In the genomic region with DNA sequence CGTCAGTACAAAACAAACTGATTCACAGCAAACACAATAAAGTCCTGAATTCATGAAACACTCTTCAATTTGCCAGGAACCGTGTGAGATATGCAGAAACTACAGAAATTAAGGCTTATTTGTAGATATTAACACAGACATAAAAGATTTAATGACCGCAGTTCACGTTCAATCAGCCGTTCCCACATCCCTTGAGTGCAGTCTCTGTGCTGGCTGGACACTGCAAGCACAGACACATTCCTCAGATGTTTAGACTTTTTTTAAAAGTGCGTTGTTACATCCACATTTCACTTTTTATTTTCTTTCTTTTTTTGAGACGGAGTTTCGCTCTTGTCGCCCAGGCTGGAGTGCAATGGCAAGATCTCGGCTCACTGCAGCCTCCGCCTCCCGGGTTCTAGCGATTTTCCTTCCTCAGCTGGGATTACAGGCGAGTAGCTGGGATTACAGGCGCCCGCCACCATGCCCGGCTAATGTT, we compare ENCODE assay signal across 8 cellular contexts. TPM values are rescaled to one million over a fixed set of nuclear protein-coding genes. Genes with fewer than 3 reads are reported as not detected.
DNase-seq lines count a peak whose midpoint lies in the region; ATAC-seq lines count a peak whose summit lies in the region.

No MANE protein-coding gene starts in this region.

- no peak for ATAC-seq in activated CD8-positive, alpha-beta memory T cell treated with anti-CD3 and anti-CD28 coated beads, Interleukin-2, amount 10 ng/mL, durations not matched to agents 7 days and 5 days
- no peak for ATAC-seq in activated T-helper 17 cell treated with anti-CD3 and anti-CD28 coated beads, Interleukin-2, amount 50 U/mL, for 72 hours (replicated peaks)
- ATAC-seq in left cardiac atrium = peak; percentile 13 to 17
- peak; percentile 52 for ATAC-seq in sciatic nerve
- no peak for ATAC-seq in HG02852 (IDR thresholded peaks at IDR 0.05; ENCODE audit: unreplicated experiment)

- peaks cover 17% of the 10 kb centered on the region for H3K36me3 Mint-ChIP-seq in activated CD8-positive, alpha-beta memory T cell treated with anti-CD3 and anti-CD28 coated beads, Interleukin-2, amount 10 ng/mL, durations not matched to agents 7 days and 5 days
- H3K36me3 Mint-ChIP-seq in activated T-helper 17 cell treated with anti-CD3 and anti-CD28 coated beads, Interleukin-2, amount 50 U/mL, for 72 hours (ENCODE audit: low read depth) = peaks cover 13% of the 10 kb centered on the region

- H3K4me1 Mint-ChIP-seq in activated CD8-positive, alpha-beta memory T cell treated with anti-CD3 and anti-CD28 coated beads, Interleukin-2, amount 10 ng/mL, durations not matched to agents 7 days and 5 days = peaks cover 43% of the 10 kb centered on the region
- H3K4me1 Mint-ChIP-seq in activated T-helper 17 cell treated with anti-CD3 and anti-CD28 coated beads, Interleukin-2, amount 50 U/mL, for 72 hours = peaks cover 23% of the 10 kb centered on the region

- H3K4me3 Mint-ChIP-seq in activated CD8-positive, alpha-beta memory T cell treated with anti-CD3 and anti-CD28 coated beads, Interleukin-2, amount 10 ng/mL, durations not matched to agents 7 days and 5 days = no peak overlapping the region
- no peak overlapping the region for H3K4me3 Mint-ChIP-seq in activated T-helper 17 cell treated with anti-CD3 and anti-CD28 coated beads, Interleukin-2, amount 50 U/mL, for 72 hours

- no peaks in the 10 kb centered on the region for H3K27me3 Mint-ChIP-seq in activated CD8-positive, alpha-beta memory T cell treated with anti-CD3 and anti-CD28 coated beads, Interleukin-2, amount 10 ng/mL, durations not matched to agents 7 days and 5 days
- peaks cover 7% of the 10 kb centered on the region for H3K27me3 Mint-ChIP-seq in activated T-helper 17 cell treated with anti-CD3 and anti-CD28 coated beads, Interleukin-2, amount 50 U/mL, for 72 hours

- CTCF ChIA-PET in activated CD8-positive, alpha-beta memory T cell treated with anti-CD3 and anti-CD28 coated beads, Interleukin-2, amount 10 ng/mL, durations not matched to agents 7 days and 5 days (lab: Charles Lee) = interaction anchor here (2.7 kb wide), 1 partner anchor 20 kb away, joined by 8 read pairs; no protein-coding TSS in a partner anchor

- peak overlapping the region; percentile 90 for H3K27ac Mint-ChIP-seq in activated CD8-positive, alpha-beta memory T cell treated with anti-CD3 and anti-CD28 coated beads, Interleukin-2, amount 10 ng/mL, durations not matched to agents 7 days and 5 days
- H3K27ac Mint-ChIP-seq in activated T-helper 17 cell treated with anti-CD3 and anti-CD28 coated beads, Interleukin-2, amount 50 U/mL, for 72 hours = peak overlapping the region; percentile 90

- intact Hi-C loops in left cardiac atrium (cut with DNase I) = no loop called here
- intact Hi-C loops in sciatic nerve (cut with DNase I) = no loop called here

- DNase-seq in activated CD8-positive, alpha-beta memory T cell treated with anti-CD3 and anti-CD28 coated beads, Interleukin-2, amount 10 ng/mL, durations not matched to agents 7 days and 5 days = no peak
- no peak for DNase-seq in activated CD8-positive, alpha-beta memory T cell treated with anti-CD3 and anti-CD28 coated beads for 24 hours
- DNase-seq in left cardiac atrium = no peak
- DNase-seq in sciatic nerve (ENCODE audit: low spot score) = no peak
- no peak for DNase-seq in stimulated activated naive CD4-positive, alpha-beta T cell (lab: John Stamatoyannopoulos, UW)
- DNase-seq in foreskin melanocyte = no peak

- no peaks in the 10 kb centered on the region for H3K9me3 Mint-ChIP-seq in activated CD8-positive, alpha-beta memory T cell treated with anti-CD3 and anti-CD28 coated beads, Interleukin-2, amount 10 ng/mL, durations not matched to agents 7 days and 5 days (ENCODE audit: low read depth)
- no peaks in the 10 kb centered on the region for H3K9me3 Mint-ChIP-seq in activated T-helper 17 cell treated with anti-CD3 and anti-CD28 coated beads, Interleukin-2, amount 50 U/mL, for 72 hours

RNA-seq across cellular contexts. Expression of gene CEP78, which starts 0.5 kb away (rescaled TPM):
- 10 to 100 TPM; 44.4 to 54.0 TPM for total RNA-seq in activated CD8-positive, alpha-beta memory T cell treated with anti-CD3 and anti-CD28 coated beads, Interleukin-2, amount 10 ng/mL, durations not matched to agents 7 days and 5 days
- total RNA-seq in activated T-helper 17 cell treated with anti-CD3 and anti-CD28 coated beads, Interleukin-2, amount 50 U/mL, for 72 hours = 10 to 100 TPM; 22.6 to 37.2 TPM
- 1 to 10 TPM; 4.6 to 5.8 TPM for total RNA-seq in left cardiac atrium
- total RNA-seq in sciatic nerve = 19.8 TPM

Comparison
In these comparisons a context has a peak if more than half of its experiments do, and no peak if none do; other contexts are left out.
1. ATAC-seq: peak in left cardiac atrium (2 of 2) and sciatic nerve (single experiment); none in activated CD8-positive, alpha-beta memory T cell treated with anti-CD3 and anti-CD28 coated beads, Interleukin-2, amount 10 ng/mL, durations not matched to agents 7 days and 5 days (single experiment), activated T-helper 17 cell treated with anti-CD3 and anti-CD28 coated beads, Interleukin-2, amount 50 U/mL, for 72 hours (single experiment) and HG02852 (single experiment).